In the genomic region with DNA sequence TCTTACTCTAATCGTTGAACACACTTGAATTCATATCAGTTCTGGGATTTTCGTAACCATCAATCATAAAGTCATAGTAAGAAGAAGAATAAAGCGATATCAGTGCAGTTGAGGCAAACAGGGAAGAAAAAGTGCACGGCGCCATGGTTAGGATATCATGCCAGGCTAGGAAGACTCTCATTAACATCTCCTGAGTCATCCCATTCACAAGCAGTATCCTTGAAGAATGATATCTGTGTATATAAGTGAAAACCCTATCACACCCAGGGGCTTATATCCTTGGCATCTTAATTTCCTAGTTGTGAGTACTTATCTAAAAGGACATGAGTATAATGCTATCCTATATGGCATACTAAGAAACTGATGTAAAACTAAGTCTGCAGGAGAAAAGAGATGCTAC, we compare ENCODE assay signal across 1 cellular context.
TF ChIP-seq lines count a peak whose summit lies in the region.

No MANE protein-coding gene starts in this region.

TF ChIP-seq in H1, 55 proteins besides CTCF, POLR2A, EP300 and RAD21:
- TF ChIP-seq YY1 (IDR thresholded peaks at IDR 0.05; ENCODE audit: low read depth, low read length) (no peak), TBP (IDR thresholded peaks at IDR 0.05; ENCODE audit: low read depth, low read length) (no peak), CBX8 (IDR thresholded peaks at IDR 0.05; ENCODE audit: borderline replicate concordance, low read depth, low read length) (no peak), SIN3A (conservative IDR thresholded peaks at IDR 0.05 in 1 of 2, IDR thresholded peaks at IDR 0.05 in 1 of 2; ENCODE audit: low read depth in 1 of 2, low read length in 2 of 2) (no peak), MAFK (IDR thresholded peaks at IDR 0.05; ENCODE audit: low read depth, low read length) (no peak), BCL11A (IDR thresholded peaks at IDR 0.05; ENCODE audit: low read depth in 2 of 2, low read length in 2 of 2) (no peak), CTBP2 (IDR thresholded peaks at IDR 0.05; ENCODE audit: borderline replicate concordance, insufficient read depth, insufficient read length, low read length) (no peak), CEBPB (IDR thresholded peaks at IDR 0.05; ENCODE audit: low read depth, low read length) (no peak), SP2 (IDR thresholded peaks at IDR 0.05; ENCODE audit: low read length) (no peak), GABPA (IDR thresholded peaks at IDR 0.05; ENCODE audit: borderline replicate concordance, insufficient read depth, low read length) (no peak), SP1 (IDR thresholded peaks at IDR 0.05; ENCODE audit: low read depth, low read length) (no peak), SRF (IDR thresholded peaks at IDR 0.05; ENCODE audit: low read depth, low read length) (no peak), ZNF274 (IDR thresholded peaks at IDR 0.05; ENCODE audit: borderline replicate concordance, extremely low read depth, low read length) (no peak), SP4 (IDR thresholded peaks at IDR 0.05; ENCODE audit: low read length) (no peak), BACH1 (IDR thresholded peaks at IDR 0.05; ENCODE audit: low read length) (no peak), SIRT6 (IDR thresholded peaks at IDR 0.05; ENCODE audit: low read length) (no peak), TCF12 (IDR thresholded peaks at IDR 0.05; ENCODE audit: low read depth, low read length) (no peak)
